Comparison of ENCODE assay signal across 21 cellular contexts in the genomic region with DNA sequence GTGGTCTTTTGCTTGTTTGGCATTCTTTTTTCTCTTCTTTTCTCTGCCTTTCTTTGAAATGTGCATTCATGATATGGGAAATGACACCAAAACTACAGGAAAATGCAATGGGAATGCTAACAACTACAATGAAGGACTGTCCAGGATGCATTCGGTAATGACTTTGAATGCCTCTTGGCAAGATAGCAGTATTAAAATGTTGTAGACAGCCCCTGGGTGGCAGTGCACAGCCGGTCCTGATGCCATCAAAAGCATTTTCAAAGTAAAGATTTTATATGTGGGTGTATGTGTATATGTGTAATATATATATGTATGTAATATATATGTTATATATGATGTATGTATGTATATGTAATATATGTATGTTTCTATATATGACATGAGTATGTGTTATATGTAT.
A peak's percentile ranks its signal among the peaks of the same experiment; 100 is the strongest.
DNase-seq lines count a peak whose midpoint lies in the region; FAIRE-seq and TF ChIP-seq lines count a peak whose summit lies in the region.
"Had no signal": no experiment of that assay in that cellular context is flagged by ENCODE, and none has a peak within 500 bp of the region (broad histone marks: within the 10 kb centered on the region; RNA-seq: fewer than 3 reads in every experiment).

No MANE protein-coding gene starts in this region.

- CTCF ChIA-PET in A673 (lab: Charles Lee), result no interaction called here

- FAIRE-seq in GM12891 (lab: Jason Lieb, UNC), result no peak
- FAIRE-seq: H1 had no signal

- peak; percentile 78 for DNase-seq in A673 (ENCODE audit: low spot score)
- DNase-seq in LHCN-M2 (ENCODE audit: low read depth), result peak; percentile 5
- no peak for DNase-seq in SK-N-MC (ENCODE audit: low read depth, low spot score)
- DNase-seq in medulla oblongata (ENCODE audit: extremely low spot score), result peak; percentile 39
- no peak for DNase-seq in GM12891 (ENCODE audit: insufficient read length, low spot score)
- no peak for DNase-seq in hepatocyte (ENCODE audit: low spot score)
- DNase-seq in ecto neural progenitor cell (ENCODE audit: low spot score), result no peak
- DNase-seq: activated naive CD4-positive, alpha-beta T cell treated with anti-CD3 and anti-CD28 coated beads, Interleukin-2, amount 50 U/mL, for 16 hours; activated T-cell treated with anti-CD3 and anti-CD28 coated beads, Interleukin-2, amount 50 U/mL, for 48 hours; aorta; CD8-positive, alpha-beta T cell; cerebellar nuclear complex; DMS79; effector memory CD4-positive, alpha-beta T cell; KBM-7; left cardiac atrium; NCI-H1105; NCI-H2081 treated with DMSO at 0.1 percent for 48 hours; NCI-H526 treated with DMSO at 0.1 percent for 48 hours; SJCRH30 had no signal

- H3K9me3 ChIP-seq in A673 (ENCODE audit: low read depth, low read length, poor library complexity, severe bottlenecking), result no peaks in the 10 kb centered on the region
- H3K9me3 ChIP-seq in SK-N-MC (ENCODE audit: low read depth, low read length), result no peaks in the 10 kb centered on the region
- no peaks in the 10 kb centered on the region for H3K9me3 ChIP-seq in hepatocyte (ENCODE audit: low read depth)
- H3K9me3 ChIP-seq: SJCRH30 had no signal

- H3K4me1 ChIP-seq in A673 (ENCODE audit: insufficient read depth, low read length, poor library complexity, severe bottlenecking) (peaks cover 38% of the 10 kb centered on the region), hepatocyte (ENCODE audit: insufficient read depth) (no peaks in the 10 kb centered on the region)
- H3K4me1 ChIP-seq: SJCRH30 had no signal

- H3K9me2 ChIP-seq in hepatocyte (replicated peaks; ENCODE audit: insufficient read depth), result no peaks in the 10 kb centered on the region

- no peak overlapping the region for H3K9ac ChIP-seq in SK-N-MC (ENCODE audit: insufficient read length)

- H3K27ac ChIP-seq in A673 (ENCODE audit: low read depth, low read length, poor library complexity, severe bottlenecking) (peak overlapping the region; percentile 69), SK-N-MC (peak overlapping the region; percentile 20; the same call in 1 of the 2 replicates), hepatocyte (no peak overlapping the region)
- H3K27ac ChIP-seq: SJCRH30 had no signal

- H3K36me3 ChIP-seq in A673 (ENCODE audit: insufficient read depth, low read length, poor library complexity, severe bottlenecking) (no peaks in the 10 kb centered on the region), SK-N-MC (ENCODE audit: insufficient read depth, low read length) (no peaks in the 10 kb centered on the region), hepatocyte (replicated peaks; ENCODE audit: insufficient read depth, low read depth) (no peaks in the 10 kb centered on the region)
- H3K36me3 ChIP-seq: SJCRH30 had no signal

- BruUV-seq in A673 (replicated peaks; lab: Mats Ljungman, UMichigan), result no TSS peak

- H3K27me3 ChIP-seq in A673 (replicated peaks; ENCODE audit: insufficient read depth, low read depth, low read length, poor library complexity) (no peaks in the 10 kb centered on the region), hepatocyte (no peaks in the 10 kb centered on the region)
- H3K27me3 ChIP-seq: SJCRH30 had no signal

- H3K79me2 ChIP-seq in hepatocyte, result no peaks in the 10 kb centered on the region

- H3K4me3 ChIP-seq in A673 (ENCODE audit: low read depth, low read length, poor library complexity, severe bottlenecking) (peak overlapping the region; percentile 29), SK-N-MC (no peak overlapping the region), hepatocyte (no peak overlapping the region)
- H3K4me3 ChIP-seq: SJCRH30 had no signal

- H3K4me2 ChIP-seq in hepatocyte, result no peak overlapping the region

- no peak for TF ChIP-seq POLR2A in GM12891 (IDR thresholded peaks at IDR 0.05; ENCODE audit: low read depth, low read length)

- H4K20me1 ChIP-seq in hepatocyte (ENCODE audit: insufficient read depth, poor library complexity, severe bottlenecking), result no peaks in the 10 kb centered on the region

- POLR2A ChIA-PET in A673 (lab: Charles Lee; ENCODE audit: low non-redundant PET), result no interaction called here

- WGBS in hepatocyte (ENCODE audit: low lambda C conversion rate, missing lambda C conversion rate), result 70% methylated on average over 2 of the region's 2 CpGs

- no peak overlapping the region for H2AFZ ChIP-seq in hepatocyte

- TF ChIP-seq CTCF in A673 (conservative IDR thresholded peaks at IDR 0.05; ENCODE audit: low read depth, low read length), result peak; percentile 71
- TF ChIP-seq CTCF in hepatocyte (IDR thresholded peaks at IDR 0.05; ENCODE audit: poor library complexity), result no peak

- intact Hi-C loops in A673 (cut with micrococcal nuclease; ENCODE audit: unreplicated experiment), result loop anchor here (2.0 to 10.0 kb wide), 5 partner anchors 61 to 1345 kb away; no protein-coding TSS in a partner anchor

TF ChIP-seq in GM12891, 5 proteins besides CTCF, POLR2A, EP300 and RAD21:
- TF ChIP-seq SPI1 (IDR thresholded peaks at IDR 0.05; ENCODE audit: low read depth, low read length) (no peak), TAF1 (IDR thresholded peaks at IDR 0.05; ENCODE audit: low read depth, low read length) (no peak), POU2F2 (IDR thresholded peaks at IDR 0.05; ENCODE audit: low read depth, low read length) (no peak), POLR2AphosphoS5 (IDR thresholded peaks at IDR 0.05; ENCODE audit: low read depth, low read length) (no peak), PAX5 (IDR thresholded peaks at IDR 0.05; ENCODE audit: insufficient read depth, low read length, severe bottlenecking) (no peak)

Comparison
In these comparisons a context has a peak if more than half of its experiments do, and no peak if none do; other contexts are left out.
1. DNase-seq: peak in A673 (single experiment), LHCN-M2 (single experiment) and medulla oblongata (single experiment); none in SK-N-MC (single experiment), GM12891 (single experiment), hepatocyte (single experiment) and ecto neural progenitor cell (single experiment).